In genomic region chr4:88445252-88445651, GRCh38 we compare ENCODE assay signal across 26 cellular contexts.
"Had no signal": no experiment of that assay in that cellular context is flagged by ENCODE, and none has a peak within 500 bp of the region (broad histone marks: within the 10 kb centered on the region; RNA-seq: fewer than 3 reads in every experiment).

No MANE protein-coding gene starts in this region.

- H3K27me3 Mint-ChIP-seq: naive B cell; progenitor cell of endocrine pancreas; stimulated activated memory B cell treated with anti-CD40 and anti-IgM and Interleukin-4, amounts not matched to agents 10 μg/mL and 1 μg/mL and 100 μg/mL, for 72 hours; stimulated activated naive CD8-positive, alpha-beta T cell treated with anti-CD3 and anti-CD28 coated beads, Interleukin-15, amount 100 ng/mL, for 72 hours; type B pancreatic cell had no signal

- H3K4me3 Mint-ChIP-seq: mesothelial cell of epicardium; naive B cell; natural killer cell; stimulated activated memory B cell treated with anti-CD40 and anti-IgM and Interleukin-4, amounts not matched to agents 10 μg/mL and 1 μg/mL and 100 μg/mL, for 72 hours; stimulated activated naive CD8-positive, alpha-beta T cell treated with anti-CD3 and anti-CD28 coated beads, Interleukin-15, amount 100 ng/mL, for 72 hours; type B pancreatic cell had no signal

- H3K27ac Mint-ChIP-seq: mesothelial cell of epicardium; natural killer cell; progenitor cell of endocrine pancreas; stimulated activated memory B cell treated with anti-CD40 and anti-IgM and Interleukin-4, amounts not matched to agents 10 μg/mL and 1 μg/mL and 100 μg/mL, for 72 hours; stimulated activated naive CD8-positive, alpha-beta T cell treated with anti-CD3 and anti-CD28 coated beads, Interleukin-15, amount 100 ng/mL, for 72 hours; type B pancreatic cell had no signal

- H3K9me3 Mint-ChIP-seq: natural killer cell, type B pancreatic cell had no signal

- H3K4me3 ChIP-seq: left lung, lower lobe of right lung, ovary, right atrium auricular region, right lobe of liver, smooth muscle cell, tibial nerve, uterus had no signal

- ATAC-seq: left colon; left lung; lower lobe of right lung; natural killer cell; right lobe of liver; stimulated activated memory B cell treated with anti-CD40 and anti-IgM and Interleukin-4, amounts not matched to agents 10 μg/mL and 1 μg/mL and 100 μg/mL, for 72 hours; stimulated activated naive CD8-positive, alpha-beta T cell treated with anti-CD3 and anti-CD28 coated beads, Interleukin-15, amount 100 ng/mL, for 72 hours had no signal

- H3K36me3 Mint-ChIP-seq: natural killer cell had no signal

- H3K9me3 ChIP-seq: lower lobe of right lung, ovary, right atrium auricular region, right lobe of liver, tibial nerve, uterus had no signal

- H3K27me3 ChIP-seq: left lung, ovary, right atrium auricular region, right lobe of liver, tibial nerve, uterus had no signal

- H3K4me1 Mint-ChIP-seq: naive B cell; stimulated activated memory B cell treated with anti-CD40 and anti-IgM and Interleukin-4, amounts not matched to agents 10 μg/mL and 1 μg/mL and 100 μg/mL, for 72 hours; stimulated activated naive CD8-positive, alpha-beta T cell treated with anti-CD3 and anti-CD28 coated beads, Interleukin-15, amount 100 ng/mL, for 72 hours had no signal

- H3K27ac ChIP-seq: left lung, lower lobe of right lung, ovary, right atrium auricular region, right lobe of liver, tibial nerve, uterus had no signal

- DNase-seq: hippocampal formation; islet precursor cell; kidney glomerular epithelial cell; left colon; left lung; lower lobe of right lung; mesendoderm; naive B cell; natural killer cell; ovary; right lobe of liver; stimulated activated CD4-positive, alpha-beta T cell treated with anti-CD3 and anti-CD28 coated beads, Interleukin-1b, Interleukin-23, amount 100 ng/mL, for 48 hours; stimulated activated CD4-positive, alpha-beta T cell treated with anti-CD3 and anti-CD28 coated beads, Interleukin-2, amount 100 ng/mL, for 48 hours; stimulated activated CD4-positive, alpha-beta T cell treated with anti-CD3 and anti-CD28 coated beads, Interleukin-4, amount 100 ng/mL, for 4 hours; stimulated activated CD8-positive, alpha-beta memory T cell treated with anti-CD3 and anti-CD28 coated beads, Interleukin-4, amount 100 ng/mL, for 48 hours; stimulated activated naive CD4-positive, alpha-beta T cell treated with Interleukin-2 at 50 U/mL for 16 hours; stimulated activated naive CD8-positive, alpha-beta T cell treated with anti-CD3 and anti-CD28 coated beads, Interleukin-15, amount 100 ng/mL, for 72 hours; substantia nigra; uterus had no signal

- H3K4me1 ChIP-seq: left lung, lower lobe of right lung, right atrium auricular region, right lobe of liver, tibial nerve, uterus had no signal

- H3K36me3 ChIP-seq: ovary, right atrium auricular region, right lobe of liver, uterus had no signal
